1 cellular context compared by ENCODE assay signal in genomic region chr5:136080483-136081180, GRCh38.
TF ChIP-seq lines count a peak whose summit lies in the region.

No MANE protein-coding gene starts in this region.

TF ChIP-seq in K562, 482 proteins besides CTCF, POLR2A, EP300 and RAD21 (continued from another document and continues in another):
- TF ChIP-seq RCOR1 (IDR thresholded peaks at IDR 0.05; ENCODE audit: borderline replicate concordance in 1 of 2, low read depth in 2 of 2, low read length in 2 of 2) (no peak; a peak in 1 of 4 replicates), ZNF76 (CRISPR knock-in tag; IDR thresholded peaks at IDR 0.05; ENCODE audit: borderline replicate concordance) (no peak), BDP1 (IDR thresholded peaks at IDR 0.05; ENCODE audit: insufficient read depth, insufficient read length) (peak; percentile 52), NFYB (IDR thresholded peaks at IDR 0.05; ENCODE audit: extremely low read depth, insufficient read length) (no peak), FOXK2 (conservative IDR thresholded peaks at IDR 0.05 in 1 of 2, IDR thresholded peaks at IDR 0.05 in 1 of 2; ENCODE audit: low read depth in 2 of 2) (peak in 1 of 2 experiments; percentile 47; a peak in 1 of 4 replicates), SUPT5H (IDR thresholded peaks at IDR 0.05) (peak; percentile 81), CREB1 (IDR thresholded peaks at IDR 0.05) (peak; percentile 91), CREB1 (CRISPR knock-in tag; IDR thresholded peaks at IDR 0.05) (peak; percentile 89), ZNF197 (CRISPR knock-in tag; IDR thresholded peaks at IDR 0.05; ENCODE audit: low read depth) (no peak), NR1H2 (CRISPR knock-in tag; IDR thresholded peaks at IDR 0.05) (0 out of 2 replicates have a peak, but pooled peaks have one; percentile 52), ILF3 (IDR thresholded peaks at IDR 0.05; ENCODE audit: borderline replicate concordance) (no peak), ZNF766 (CRISPR knock-in tag; conservative IDR thresholded peaks at IDR 0.05) (0 out of 2 replicates have a peak, but pooled peaks have one; percentile 16), ZNF146 (CRISPR knock-in tag; IDR thresholded peaks at IDR 0.05; ENCODE audit: unreplicated experiment) (no peak), NRF1 (conservative IDR thresholded peaks at IDR 0.05 in 1 of 2, IDR thresholded peaks at IDR 0.05 in 1 of 2) (peak; percentile 82 to 84), FOS (IDR thresholded peaks at IDR 0.05; ENCODE audit: extremely low read depth, insufficient read length) (peak; percentile 5), FOXA1 (IDR thresholded peaks at IDR 0.05; ENCODE audit: borderline replicate concordance) (no peak), GABPB1 (CRISPR knock-in tag; IDR thresholded peaks at IDR 0.05) (peak; percentile 46; the same call in 1 of the 2 replicates), CHCHD3 (CRISPR knock-in tag; IDR thresholded peaks at IDR 0.05) (no peak), DEAF1 (CRISPR knock-in tag; IDR thresholded peaks at IDR 0.05) (no peak), GTF2B (IDR thresholded peaks at IDR 0.05; ENCODE audit: extremely low read depth, insufficient read length) (no peak), TRIM24 (IDR thresholded peaks at IDR 0.05) (0 out of 4 replicates have a peak, but pooled peaks of 1 of the 2 experiments have one; percentile 11), ZNF224 (CRISPR knock-in tag; IDR thresholded peaks at IDR 0.05) (0 out of 2 replicates have a peak, but pooled peaks have one; percentile 43), ETV6 (IDR thresholded peaks at IDR 0.05; ENCODE audit: borderline replicate concordance in 1 of 2, low read depth in 2 of 2, low read length in 1 of 2) (no peak), ETV6 (CRISPR knock-in tag; IDR thresholded peaks at IDR 0.05; ENCODE audit: borderline replicate concordance) (peak; percentile 59; the same call in 1 of the 2 replicates), JUND (IDR thresholded peaks at IDR 0.05; ENCODE audit: borderline replicate concordance, low read depth, low read length) (peak; percentile 47; the same call in 1 of the 2 replicates), JUND (tag; IDR thresholded peaks at IDR 0.05; ENCODE audit: borderline replicate concordance, low read depth, low read length) (peak; percentile 9; the same call in 1 of the 3 replicates), ZNF584 (CRISPR knock-in tag; IDR thresholded peaks at IDR 0.05; ENCODE audit: low read depth) (0 out of 2 replicates have a peak, but pooled peaks have one; percentile 29), NCOA4 (IDR thresholded peaks at IDR 0.05; ENCODE audit: partially characterized antibody) (no peak), XRCC3 (IDR thresholded peaks at IDR 0.05) (no peak), POLR2AphosphoS5 (IDR thresholded peaks at IDR 0.05; ENCODE audit: control insufficient read depth, insufficient read depth, low read depth, low read length) (peak; percentile 72), ZFX (CRISPR knock-in tag; IDR thresholded peaks at IDR 0.05) (peak; percentile 93), ZBTB7A (IDR thresholded peaks at IDR 0.05; ENCODE audit: borderline replicate concordance, control insufficient read depth, low read depth, low read length) (peak; percentile 63; the same call in 1 of the 2 replicates), ZNF655 (CRISPR knock-in tag; IDR thresholded peaks at IDR 0.05) (no peak), ZNF280A (IDR thresholded peaks at IDR 0.05; ENCODE audit: low read depth, partially characterized antibody) (no peak), TAF1 (IDR thresholded peaks at IDR 0.05; ENCODE audit: control insufficient read depth, extremely low read depth, insufficient read depth, low read length, severe bottlenecking) (peak; percentile 29), TCF15 (CRISPR knock-in tag; IDR thresholded peaks at IDR 0.05) (no peak), KDM1A (IDR thresholded peaks at IDR 0.05) (no peak), NR2C2 (CRISPR knock-in tag; IDR thresholded peaks at IDR 0.05) (no peak), NR2C2 (tag; IDR thresholded peaks at IDR 0.05) (peak; percentile 61)
- TF ChIP-seq, protein P1, sequence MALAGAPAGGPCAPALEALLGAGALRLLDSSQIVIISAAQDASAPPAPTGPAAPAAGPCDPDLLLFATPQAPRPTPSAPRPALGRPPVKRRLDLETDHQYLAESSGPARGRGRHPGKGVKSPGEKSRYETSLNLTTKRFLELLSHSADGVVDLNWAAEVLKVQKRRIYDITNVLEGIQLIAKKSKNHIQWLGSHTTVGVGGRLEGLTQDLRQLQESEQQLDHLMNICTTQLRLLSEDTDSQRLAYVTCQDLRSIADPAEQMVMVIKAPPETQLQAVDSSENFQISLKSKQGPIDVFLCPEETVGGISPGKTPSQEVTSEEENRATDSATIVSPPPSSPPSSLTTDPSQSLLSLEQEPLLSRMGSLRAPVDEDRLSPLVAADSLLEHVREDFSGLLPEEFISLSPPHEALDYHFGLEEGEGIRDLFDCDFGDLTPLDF (CRISPR knock-in tag; IDR thresholded peaks at IDR 0.05), result no peak
- TF ChIP-seq, protein P2, sequence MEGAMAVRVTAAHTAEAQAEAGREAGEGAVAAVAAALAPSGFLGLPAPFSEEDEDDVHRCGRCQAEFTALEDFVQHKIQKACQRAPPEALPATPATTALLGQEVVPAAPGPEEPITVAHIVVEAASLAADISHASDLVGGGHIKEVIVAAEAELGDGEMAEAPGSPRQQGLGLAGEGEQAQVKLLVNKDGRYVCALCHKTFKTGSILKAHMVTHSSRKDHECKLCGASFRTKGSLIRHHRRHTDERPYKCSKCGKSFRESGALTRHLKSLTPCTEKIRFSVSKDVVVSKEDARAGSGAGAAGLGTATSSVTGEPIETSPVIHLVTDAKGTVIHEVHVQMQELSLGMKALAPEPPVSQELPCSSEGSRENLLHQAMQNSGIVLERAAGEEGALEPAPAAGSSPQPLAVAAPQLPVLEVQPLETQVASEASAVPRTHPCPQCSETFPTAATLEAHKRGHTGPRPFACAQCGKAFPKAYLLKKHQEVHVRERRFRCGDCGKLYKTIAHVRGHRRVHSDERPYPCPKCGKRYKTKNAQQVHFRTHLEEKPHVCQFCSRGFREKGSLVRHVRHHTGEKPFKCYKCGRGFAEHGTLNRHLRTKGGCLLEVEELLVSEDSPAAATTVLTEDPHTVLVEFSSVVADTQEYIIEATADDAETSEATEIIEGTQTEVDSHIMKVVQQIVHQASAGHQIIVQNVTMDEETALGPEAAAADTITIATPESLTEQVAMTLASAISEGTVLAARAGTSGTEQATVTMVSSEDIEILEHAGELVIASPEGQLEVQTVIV (CRISPR knock-in tag; IDR thresholded peaks at IDR 0.05; ENCODE audit: borderline replicate concordance), result no peak
- TF ChIP-seq, protein P3, sequence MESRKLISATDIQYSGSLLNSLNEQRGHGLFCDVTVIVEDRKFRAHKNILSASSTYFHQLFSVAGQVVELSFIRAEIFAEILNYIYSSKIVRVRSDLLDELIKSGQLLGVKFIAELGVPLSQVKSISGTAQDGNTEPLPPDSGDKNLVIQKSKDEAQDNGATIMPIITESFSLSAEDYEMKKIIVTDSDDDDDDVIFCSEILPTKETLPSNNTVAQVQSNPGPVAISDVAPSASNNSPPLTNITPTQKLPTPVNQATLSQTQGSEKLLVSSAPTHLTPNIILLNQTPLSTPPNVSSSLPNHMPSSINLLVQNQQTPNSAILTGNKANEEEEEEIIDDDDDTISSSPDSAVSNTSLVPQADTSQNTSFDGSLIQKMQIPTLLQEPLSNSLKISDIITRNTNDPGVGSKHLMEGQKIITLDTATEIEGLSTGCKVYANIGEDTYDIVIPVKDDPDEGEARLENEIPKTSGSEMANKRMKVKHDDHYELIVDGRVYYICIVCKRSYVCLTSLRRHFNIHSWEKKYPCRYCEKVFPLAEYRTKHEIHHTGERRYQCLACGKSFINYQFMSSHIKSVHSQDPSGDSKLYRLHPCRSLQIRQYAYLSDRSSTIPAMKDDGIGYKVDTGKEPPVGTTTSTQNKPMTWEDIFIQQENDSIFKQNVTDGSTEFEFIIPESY (CRISPR knock-in tag; IDR thresholded peaks at IDR 0.05), result 0 out of 2 replicates have a peak, but pooled peaks have one; percentile 72
- TF ChIP-seq, protein P4, sequence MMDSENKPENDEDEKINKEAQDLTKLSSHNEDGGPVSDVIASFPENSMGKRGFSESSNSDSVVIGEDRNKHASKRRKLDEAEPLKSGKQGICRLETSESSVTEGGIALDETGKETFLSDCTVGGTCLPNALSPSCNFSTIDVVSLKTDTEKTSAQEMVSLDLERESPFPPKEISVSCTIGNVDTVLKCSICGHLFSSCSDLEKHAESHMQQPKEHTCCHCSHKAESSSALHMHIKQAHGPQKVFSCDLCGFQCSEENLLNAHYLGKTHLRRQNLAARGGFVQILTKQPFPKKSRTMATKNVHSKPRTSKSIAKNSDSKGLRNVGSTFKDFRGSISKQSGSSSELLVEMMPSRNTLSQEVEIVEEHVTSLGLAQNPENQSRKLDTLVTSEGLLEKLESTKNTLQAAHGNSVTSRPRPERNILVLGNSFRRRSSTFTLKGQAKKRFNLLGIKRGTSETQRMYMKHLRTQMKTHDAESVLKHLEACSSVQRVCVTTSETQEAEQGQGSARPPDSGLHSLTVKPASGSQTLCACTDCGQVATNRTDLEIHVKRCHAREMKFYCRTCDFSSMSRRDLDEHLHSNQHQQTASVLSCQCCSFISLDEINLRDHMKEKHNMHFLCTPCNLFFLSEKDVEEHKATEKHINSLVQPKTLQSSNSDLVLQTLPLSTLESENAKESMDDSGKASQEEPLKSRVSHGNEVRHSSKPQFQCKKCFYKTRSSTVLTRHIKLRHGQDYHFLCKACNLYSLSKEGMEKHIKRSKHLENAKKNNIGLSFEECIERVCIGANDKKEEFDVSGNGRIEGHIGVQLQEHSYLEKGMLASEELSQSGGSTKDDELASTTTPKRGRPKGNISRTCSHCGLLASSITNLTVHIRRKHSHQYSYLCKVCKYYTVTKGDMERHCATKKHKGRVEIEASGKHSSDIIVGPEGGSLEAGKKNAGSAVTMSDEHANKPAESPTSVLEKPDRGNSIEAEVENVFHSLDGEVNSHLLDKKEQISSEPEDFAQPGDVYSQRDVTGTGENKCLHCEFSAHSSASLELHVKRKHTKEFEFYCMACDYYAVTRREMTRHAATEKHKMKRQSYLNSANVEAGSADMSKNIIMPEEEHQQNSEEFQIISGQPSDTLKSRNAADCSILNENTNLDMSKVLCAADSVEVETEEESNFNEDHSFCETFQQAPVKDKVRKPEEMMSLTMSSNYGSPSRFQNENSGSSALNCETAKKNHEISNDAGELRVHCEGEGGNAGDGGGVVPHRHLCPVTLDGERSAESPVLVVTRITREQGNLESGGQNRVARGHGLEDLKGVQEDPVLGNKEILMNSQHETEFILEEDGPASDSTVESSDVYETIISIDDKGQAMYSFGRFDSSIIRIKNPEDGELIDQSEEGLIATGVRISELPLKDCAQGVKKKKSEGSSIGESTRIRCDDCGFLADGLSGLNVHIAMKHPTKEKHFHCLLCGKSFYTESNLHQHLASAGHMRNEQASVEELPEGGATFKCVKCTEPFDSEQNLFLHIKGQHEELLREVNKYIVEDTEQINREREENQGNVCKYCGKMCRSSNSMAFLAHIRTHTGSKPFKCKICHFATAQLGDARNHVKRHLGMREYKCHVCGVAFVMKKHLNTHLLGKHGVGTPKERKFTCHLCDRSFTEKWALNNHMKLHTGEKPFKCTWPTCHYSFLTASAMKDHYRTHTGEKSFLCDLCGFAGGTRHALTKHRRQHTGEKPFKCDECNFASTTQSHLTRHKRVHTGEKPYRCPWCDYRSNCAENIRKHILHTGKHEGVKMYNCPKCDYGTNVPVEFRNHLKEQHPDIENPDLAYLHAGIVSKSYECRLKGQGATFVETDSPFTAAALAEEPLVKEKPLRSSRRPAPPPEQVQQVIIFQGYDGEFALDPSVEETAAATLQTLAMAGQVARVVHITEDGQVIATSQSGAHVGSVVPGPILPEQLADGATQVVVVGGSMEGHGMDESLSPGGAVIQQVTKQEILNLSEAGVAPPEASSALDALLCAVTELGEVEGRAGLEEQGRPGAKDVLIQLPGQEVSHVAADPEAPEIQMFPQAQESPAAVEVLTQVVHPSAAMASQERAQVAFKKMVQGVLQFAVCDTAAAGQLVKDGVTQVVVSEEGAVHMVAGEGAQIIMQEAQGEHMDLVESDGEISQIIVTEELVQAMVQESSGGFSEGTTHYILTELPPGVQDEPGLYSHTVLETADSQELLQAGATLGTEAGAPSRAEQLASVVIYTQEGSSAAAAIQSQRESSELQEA (IDR thresholded peaks at IDR 0.05; ENCODE audit: low read depth), result 0 out of 2 replicates have a peak, but pooled peaks have one; percentile 52
